ENCODE assay signal across 9 cellular contexts in the genomic region with DNA sequence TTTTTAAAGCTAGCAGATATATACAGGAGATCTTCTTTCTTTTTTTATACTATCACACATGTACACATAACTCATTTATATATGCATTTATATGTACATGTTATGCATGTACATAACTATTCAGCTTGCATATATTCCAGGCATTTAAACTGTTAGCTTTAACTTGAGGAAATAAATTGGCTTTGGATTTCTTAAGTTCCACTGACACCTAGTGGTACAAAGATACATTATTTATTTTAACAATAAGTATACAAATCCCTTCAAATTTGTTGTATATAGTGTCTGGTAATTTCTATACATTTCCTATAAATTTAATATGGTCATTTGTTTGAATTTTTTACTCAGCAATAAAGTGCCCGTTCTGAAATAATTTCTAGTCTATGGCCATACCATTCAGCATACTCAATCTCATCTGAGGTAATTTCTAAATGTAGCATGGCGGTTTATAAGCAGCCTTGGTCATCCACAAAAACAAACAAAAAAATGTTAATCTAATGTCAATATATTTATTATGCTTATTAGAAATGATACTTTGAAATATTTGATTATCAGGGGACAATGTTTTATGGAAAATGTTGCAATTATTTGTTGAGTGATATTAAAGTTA. TPM values are rescaled to one million over a fixed set of nuclear protein-coding genes. Genes with fewer than 3 reads are reported as not detected.
DNase-seq lines count a peak whose midpoint lies in the region; ATAC-seq and TF ChIP-seq lines count a peak whose summit lies in the region.
"Had no signal": no experiment of that assay in that cellular context is flagged by ENCODE, and none has a peak within 500 bp of the region (broad histone marks: within the 10 kb centered on the region; RNA-seq: fewer than 3 reads in every experiment).

No MANE protein-coding gene starts in this region.

- H3K4me3 ChIP-seq in fibroblast of villous mesenchyme (ENCODE audit: low read depth, low read length) (no peak overlapping the region), suprapubic skin (no peak overlapping the region), MG63 (no peak overlapping the region)

- H3K36me3 ChIP-seq in suprapubic skin (peaks cover 77% of the 10 kb centered on the region), MG63 (peaks cover 63% of the 10 kb centered on the region)

- H3K9me3 ChIP-seq in suprapubic skin (no peaks in the 10 kb centered on the region), MG63 (no peaks in the 10 kb centered on the region)

- peak; percentile 45 for TF ChIP-seq CTCF in fibroblast of villous mesenchyme (IDR thresholded peaks at IDR 0.05; ENCODE audit: insufficient read depth, low read depth, low read length)
- peak; percentile 2 to 31 for TF ChIP-seq CTCF in suprapubic skin (IDR thresholded peaks at IDR 0.05)

- 89% methylated on average over 2 of the region's 2 CpGs for WGBS in suprapubic skin

- H3K27me3 ChIP-seq in suprapubic skin (no peaks in the 10 kb centered on the region), MG63 (no peaks in the 10 kb centered on the region)

- H3K4me1 ChIP-seq in suprapubic skin = no peaks in the 10 kb centered on the region

- ATAC-seq in HG03565 (IDR thresholded peaks at IDR 0.05; ENCODE audit: unreplicated experiment) = no peak
- ATAC-seq in HG02678 (IDR thresholded peaks at IDR 0.05; ENCODE audit: unreplicated experiment) = no peak
- ATAC-seq: stimulated activated naive CD8-positive, alpha-beta T cell treated with anti-CD3 and anti-CD28 coated beads, Interleukin-15, Interleukin-2, amounts not matched to agents 100 U/mL and 50 U/mL, for 24 hours had no signal

- no peak overlapping the region for H3K27ac ChIP-seq in suprapubic skin

- no peak for TF ChIP-seq POLR2A in suprapubic skin (IDR thresholded peaks at IDR 0.05)

- DNase-seq in NCI-H82 (lab: John Stamatoyannopoulos, UW) = peak; percentile 5
- no peak for DNase-seq in NCI-H82 treated with DMSO at 0.1 percent for 48 hours (lab: John Stamatoyannopoulos, UW; ENCODE audit: unreplicated experiment)
- peak; percentile 43 for DNase-seq in RPMI7951 (ENCODE audit: low read depth)
- peak; percentile 61 for DNase-seq in fibroblast of villous mesenchyme (ENCODE audit: low read depth)
- DNase-seq in suprapubic skin (ENCODE audit: low spot score in 2 of 2) = no peak
- no peak for DNase-seq in MG63
- DNase-seq: stimulated activated naive CD8-positive, alpha-beta T cell treated with anti-CD3 and anti-CD28 coated beads, Interleukin-15, Interleukin-2, amounts not matched to agents 100 U/mL and 50 U/mL, for 24 hours had no signal

- TF ChIP-seq EP300 in suprapubic skin (IDR thresholded peaks at IDR 0.05) = no peak

RNA-seq across cellular contexts. Expression of gene ZDHHC6, which starts 11.6 kb away (rescaled TPM):
- 35.6 and 38.8 TPM in 2 replicates for total RNA-seq in RPMI7951 (2014; rRNA removed; shearing (Covaris generic))
- 19.0 and 31.5 TPM in 2 replicates for total RNA-seq in fibroblast of villous mesenchyme
- total RNA-seq in suprapubic skin = 10 to 100 TPM; 11.4 to 46.3 (median 15.6) TPM
- total RNA-seq in MG63 (2014; rRNA removed; shearing (Covaris generic); ENCODE audit: low replicate concordance) = 12.8 and 18.4 TPM in 2 replicates

RNA-seq across cellular contexts. Expression of gene VTI1A, which starts 11.9 kb away (rescaled TPM):
- 22.3 and 22.9 TPM in 2 replicates for total RNA-seq in RPMI7951 (2014; rRNA removed; shearing (Covaris generic))
- total RNA-seq in fibroblast of villous mesenchyme (31.6 and 37.1 TPM in 2 replicates), suprapubic skin (10 to 100 TPM; 43.0 to 81.0 (median 49.2) TPM)
- total RNA-seq in MG63 (2014; rRNA removed; shearing (Covaris generic); ENCODE audit: low replicate concordance) = 12.0 and 19.1 TPM in 2 replicates

Comparison
In these comparisons a context has a peak if more than half of its experiments do, and no peak if none do; other contexts are left out.
1. DNase-seq: peak in NCI-H82 (single experiment), RPMI7951 (single experiment) and fibroblast of villous mesenchyme (single experiment); none in NCI-H82 treated with DMSO at 0.1 percent for 48 hours (single experiment), suprapubic skin (0 of 2) and MG63 (single experiment).